Comparison of ENCODE assay signal across 11 cellular contexts in genomic region chr14:51963164-51963733, GRCh38. TPM values are rescaled to one million over a fixed set of nuclear protein-coding genes. Genes with fewer than 3 reads are reported as not detected.
DNase-seq lines count a peak whose midpoint lies in the region; ATAC-seq and TF ChIP-seq lines count a peak whose summit lies in the region.
"Had no signal": no experiment of that assay in that cellular context is flagged by ENCODE, and none has a peak within 500 bp of the region (broad histone marks: within the 10 kb centered on the region; RNA-seq: fewer than 3 reads in every experiment).

No MANE protein-coding gene starts in this region.

- no peak for TF ChIP-seq CTCF in left ventricle myocardium inferior (IDR thresholded peaks at IDR 0.05; ENCODE audit: borderline replicate concordance)
- TF ChIP-seq CTCF in gastrocnemius medialis (IDR thresholded peaks at IDR 0.05 in 4 of 5, conservative IDR thresholded peaks at IDR 0.05 in 1 of 5) = no peak

- H3K4me3 Mint-ChIP-seq in central memory CD8-positive, alpha-beta T cell = no peak overlapping the region

- H3K27ac ChIP-seq in left ventricle myocardium inferior (replicated peaks) = peak overlapping the region; percentile 14
- H3K27ac ChIP-seq in muscle layer of duodenum (ENCODE audit: low read length) = no peak overlapping the region
- H3K27ac ChIP-seq in gastrocnemius medialis = no peak overlapping the region
- H3K27ac ChIP-seq: BLaER1 treated with 17β-estradiol and CSF1 and Interleukin-3, amounts not matched to agents 10 nM and 100 nM had no signal

- peaks cover 20% of the 10 kb centered on the region for H3K9me3 Mint-ChIP-seq in central memory CD8-positive, alpha-beta T cell

- in situ Hi-C loops in gastrocnemius medialis (cut with MboI; ENCODE audit: low sequenced_read_pairs in 4 of 4) = no loop called here
- in situ Hi-C loops in ACHN (cut with HindIII; ENCODE audit: low pct_ligation_motif_present, low pct_unique_long_range_greater_than_20kb, low sequenced_read_pairs) = no loop called here

- H3K36me3 Mint-ChIP-seq in central memory CD8-positive, alpha-beta T cell (ENCODE audit: insufficient read depth) = peaks cover 63% of the 10 kb centered on the region

- H3K36me3 ChIP-seq in left ventricle myocardium inferior (peaks cover 5% of the 10 kb centered on the region), muscle layer of duodenum (ENCODE audit: control insufficient read depth in 1 of 2, insufficient read depth in 2 of 2, low read length in 2 of 2) (peaks cover 6 to 13% of the 10 kb centered on the region in 2 donors), gastrocnemius medialis (no peaks in the 10 kb centered on the region)

- no peak for TF ChIP-seq POLR2A in gastrocnemius medialis (IDR thresholded peaks at IDR 0.05)

- H3K4me1 Mint-ChIP-seq in central memory CD8-positive, alpha-beta T cell = peaks cover 57% of the 10 kb centered on the region

- peaks cover 22% of the 10 kb centered on the region for H3K9me3 ChIP-seq in left ventricle myocardium inferior (replicated peaks)
- peaks cover 0 to 14% of the 10 kb centered on the region in 2 donors for H3K9me3 ChIP-seq in muscle layer of duodenum (ENCODE audit: control insufficient read depth in 1 of 2, low read length in 2 of 2)
- H3K9me3 ChIP-seq in gastrocnemius medialis = no peaks in the 10 kb centered on the region

- peak overlapping the region; percentile 34 for H3K4me3 ChIP-seq in left ventricle myocardium inferior
- H3K4me3 ChIP-seq in muscle layer of duodenum (ENCODE audit: low read depth in 1 of 2, low read length in 2 of 2) = peak overlapping the region; percentile 34 to 41
- H3K4me3 ChIP-seq in gastrocnemius medialis = peak overlapping the region in 2 of 4 donors; percentile 18 to 21
- H3K4me3 ChIP-seq: BLaER1 treated with 17β-estradiol and CSF1 and Interleukin-3, amounts not matched to agents 10 nM and 100 nM had no signal

- no peak for ATAC-seq in Right ventricle myocardium superior (ENCODE audit: poor library complexity)
- no peak for ATAC-seq in central memory CD8-positive, alpha-beta T cell (replicated peaks; ENCODE audit: extremely low read depth, poor library complexity, severe bottlenecking)
- no peak for ATAC-seq in gastrocnemius medialis

- H3K4me1 ChIP-seq in left ventricle myocardium inferior = peaks cover 19% of the 10 kb centered on the region
- peaks cover 3 to 19% of the 10 kb centered on the region in 2 donors for H3K4me1 ChIP-seq in muscle layer of duodenum (ENCODE audit: control insufficient read depth in 1 of 2, insufficient read depth in 2 of 2, low read length in 2 of 2)
- peaks cover 0 to 4% of the 10 kb centered on the region in 2 donors for H3K4me1 ChIP-seq in gastrocnemius medialis
- H3K4me1 ChIP-seq: BLaER1 treated with 17β-estradiol and CSF1 and Interleukin-3, amounts not matched to agents 10 nM and 100 nM had no signal

- H3K27me3 Mint-ChIP-seq in central memory CD8-positive, alpha-beta T cell = no peaks in the 10 kb centered on the region

- intact Hi-C loops in left ventricle myocardium inferior (cut with micrococcal nuclease) (no loop called here), Right ventricle myocardium superior (cut with DNase I) (no loop called here), gastrocnemius medialis (cut with DNase I; ENCODE audit: low total_unique reads) (no loop called here)

- peak overlapping the region; percentile 77 for H3K27ac Mint-ChIP-seq in central memory CD8-positive, alpha-beta T cell (ENCODE audit: low read depth)

- H3K27me3 ChIP-seq in left ventricle myocardium inferior (ENCODE audit: low read depth) (no peaks in the 10 kb centered on the region), muscle layer of duodenum (ENCODE audit: low read depth, low read length) (no peaks in the 10 kb centered on the region), gastrocnemius medialis (no peaks in the 10 kb centered on the region)
- H3K27me3 ChIP-seq: BLaER1 treated with 17β-estradiol and CSF1 and Interleukin-3, amounts not matched to agents 10 nM and 100 nM had no signal

- DNase-seq in left ventricle myocardium inferior (no peak), Right ventricle myocardium superior (no peak), gastrocnemius medialis (no peak), ACHN (no peak), AG08396 (ENCODE audit: low spot score) (no peak), NCI-H510A (lab: John Stamatoyannopoulos, UW) (no peak)
- DNase-seq in central memory CD8-positive, alpha-beta T cell (ENCODE audit: low spot score in 2 of 2) = no peak
- DNase-seq: NCI-H446 treated with DMSO at 0.1 percent for 48 hours; stimulated activated CD4-positive, alpha-beta T cell treated with anti-CD3 and anti-CD28 coated beads, Interleukin-2, amount 100 ng/mL, for 48 hours had no signal

RNA-seq across cellular contexts. Expression of gene RTRAF, which starts 26.1 kb away (rescaled TPM):
- 237 TPM for total RNA-seq in left ventricle myocardium inferior
- 218 TPM for total RNA-seq in Right ventricle myocardium superior
- total RNA-seq in gastrocnemius medialis = 10 to 100 TPM; 68.6 to 91.2 (median 78.4) TPM
